Comparison of ENCODE assay signal across 24 cellular contexts in genomic region chr2:236541008-236541562, GRCh38. TPM values are rescaled to one million over a fixed set of nuclear protein-coding genes. Genes with fewer than 3 reads are reported as not detected.
DNase-seq lines count a peak whose midpoint lies in the region; ATAC-seq, FAIRE-seq and TF ChIP-seq lines count a peak whose summit lies in the region.
"Had no signal": no experiment of that assay in that cellular context is flagged by ENCODE, and none has a peak within 500 bp of the region (broad histone marks: within the 10 kb centered on the region; RNA-seq: fewer than 3 reads in every experiment).

No MANE protein-coding gene starts in this region.

- CTCF ChIA-PET in HepG2 (lab: Yijun Ruan, JAX; ENCODE audit: low intra/inter-chr PET ratio, low total read pairs), result no interaction called here

- H3K36me3 ChIP-seq in HepG2 (replicated peaks in 1 of 2; ENCODE audit: control insufficient read depth in 1 of 2, insufficient read depth in 2 of 2, low read length in 2 of 2) (no peaks in the 10 kb centered on the region), right lobe of liver (no peaks in the 10 kb centered on the region), mucosa of descending colon (ENCODE audit: low read depth) (no peaks in the 10 kb centered on the region)
- H3K36me3 ChIP-seq: adrenal gland, heart right ventricle, spleen, tibial artery had no signal

- H3K36me3 Mint-ChIP-seq in activated naive CD8-positive, alpha-beta T cell treated with anti-CD3 and anti-CD28 coated beads, Interleukin-2, amount 10 ng/mL, durations not matched to agents 7 days and 5 days, result peaks cover 49% of the 10 kb centered on the region
- peaks cover 11% of the 10 kb centered on the region for H3K36me3 Mint-ChIP-seq in memory B cell

- H3K4me1 ChIP-seq in HepG2 (ENCODE audit: insufficient read depth, low read length), result no peaks in the 10 kb centered on the region
- H3K4me1 ChIP-seq in right lobe of liver, result no peaks in the 10 kb centered on the region
- no peaks in the 10 kb centered on the region for H3K4me1 ChIP-seq in mucosa of descending colon (ENCODE audit: low read depth)
- H3K4me1 ChIP-seq: adrenal gland had no signal

- H3K4me2 ChIP-seq in HepG2 (ENCODE audit: low read depth, low read length), result no peak overlapping the region
- H3K4me2 ChIP-seq: KMS-11 had no signal

- ATAC-seq in HepG2 (no peak), right lobe of liver (no peak), memory B cell (ENCODE audit: low read depth) (no peak), mucosa of descending colon (no peak)
- ATAC-seq in activated naive CD8-positive, alpha-beta T cell treated with anti-CD3 and anti-CD28 coated beads, Interleukin-2, amount 10 ng/mL, durations not matched to agents 7 days and 5 days (ENCODE audit: low read depth), result no peak
- ATAC-seq: activated T-cell treated with anti-CD3 and anti-CD28 coated beads, Interleukin-2, amount 50 U/mL, for 4 hours; heart right ventricle had no signal

- no peak overlapping the region for H3K27ac Mint-ChIP-seq in activated naive CD8-positive, alpha-beta T cell treated with anti-CD3 and anti-CD28 coated beads, Interleukin-2, amount 10 ng/mL, durations not matched to agents 7 days and 5 days
- H3K27ac Mint-ChIP-seq in memory B cell, result peak overlapping the region; percentile 30
- H3K27ac Mint-ChIP-seq: activated CD4-positive, alpha-beta T cell treated with anti-CD3 and anti-CD28 coated beads, Interleukin-2, amount 10 ng/mL, durations not matched to agents 7 days and 5 days; nephron had no signal

- in situ Hi-C loops in HepG2 (cut with HindIII; ENCODE audit: extremely low pct_ligation_motif_present, low pct_unique_long_range_greater_than_20kb), result no loop called here

- no peak for TF ChIP-seq RAD21 in HepG2 (CRISPR knock-in tag; IDR thresholded peaks at IDR 0.05)

- FAIRE-seq in HepG2 (lab: Jason Lieb, UNC) (no peak), H54 (lab: Jason Lieb, UNC) (no peak)
- FAIRE-seq: endometrium, islet of Langerhans had no signal

- WGBS in HepG2 (ENCODE audit: low lambda C conversion rate), result 4% methylated on average over 4 of the region's 4 CpGs
- 59% methylated on average over 4 of the region's 4 CpGs for WGBS in right lobe of liver (ENCODE audit: insufficient coverage, low coverage, low lambda C conversion rate, missing lambda C conversion rate)

- TF ChIP-seq EP300 in HepG2 (IDR thresholded peaks at IDR 0.05; ENCODE audit: low read depth in 2 of 2, low read length in 2 of 2) (no peak), HepG2 (CRISPR knock-in tag; IDR thresholded peaks at IDR 0.05; ENCODE audit: borderline replicate concordance) (no peak)

- H3K4me3 Mint-ChIP-seq in activated naive CD8-positive, alpha-beta T cell treated with anti-CD3 and anti-CD28 coated beads, Interleukin-2, amount 10 ng/mL, durations not matched to agents 7 days and 5 days, result peak overlapping the region; percentile 5
- no peak overlapping the region for H3K4me3 Mint-ChIP-seq in memory B cell
- H3K4me3 Mint-ChIP-seq: activated CD4-positive, alpha-beta T cell treated with anti-CD3 and anti-CD28 coated beads, Interleukin-2, amount 10 ng/mL, durations not matched to agents 7 days and 5 days; activated T-cell treated with anti-CD3 and anti-CD28 coated beads, Interleukin-2, amount 50 U/mL, for 4 hours; nephron had no signal

- DNase-seq in HepG2 (ENCODE audit: low spot score), result no peak
- DNase-seq in right lobe of liver, result no peak
- no peak for DNase-seq in activated naive CD8-positive, alpha-beta T cell treated with anti-CD3 and anti-CD28 coated beads, Interleukin-2, amount 10 ng/mL, durations not matched to agents 7 days and 5 days
- no peak for DNase-seq in memory B cell (ENCODE audit: low spot score in 2 of 2)
- DNase-seq in NCI-H69 (lab: John Stamatoyannopoulos, UW), result no peak
- no peak for DNase-seq in NCI-H82 (lab: John Stamatoyannopoulos, UW)
- no peak for DNase-seq in mucosa of descending colon
- no peak for DNase-seq in H54 (ENCODE audit: insufficient read length, low spot score)
- DNase-seq: ACHN; activated CD4-positive, alpha-beta T cell treated with anti-CD3 and anti-CD28 coated beads, Interleukin-2, amount 10 ng/mL, durations not matched to agents 7 days and 5 days; activated T-cell treated with anti-CD3 and anti-CD28 coated beads, Interleukin-2, amount 50 U/mL, for 4 hours; adrenal gland; COR-L47; heart right ventricle; NCI-H1092; NCI-H2081; spleen; SW 1271; tibial artery had no signal

- H3K9me3 Mint-ChIP-seq in activated naive CD8-positive, alpha-beta T cell treated with anti-CD3 and anti-CD28 coated beads, Interleukin-2, amount 10 ng/mL, durations not matched to agents 7 days and 5 days, result peaks cover 3% of the 10 kb centered on the region
- H3K9me3 Mint-ChIP-seq in memory B cell, result peaks cover 5% of the 10 kb centered on the region
- H3K9me3 Mint-ChIP-seq: activated T-cell treated with anti-CD3 and anti-CD28 coated beads, Interleukin-2, amount 50 U/mL, for 4 hours had no signal

- no TSS peak for BruUV-seq in HepG2 (replicated peaks; lab: Mats Ljungman, UMichigan)

- TF ChIP-seq CTCF in HepG2 (CRISPR knock-in tag; IDR thresholded peaks at IDR 0.05), result no peak
- TF ChIP-seq CTCF in right lobe of liver (IDR thresholded peaks at IDR 0.05), result no peak
- TF ChIP-seq CTCF in mucosa of descending colon (IDR thresholded peaks at IDR 0.05), result no peak

- H3K9ac ChIP-seq in HepG2 (ENCODE audit: insufficient read depth, low read depth, low read length), result no peak overlapping the region
- H3K9ac ChIP-seq: KMS-11 had no signal

- POLR2A ChIA-PET in HepG2 (lab: Yijun Ruan, JAX), result no interaction called here
- POLR2A ChIA-PET in activated naive CD8-positive, alpha-beta T cell treated with anti-CD3 and anti-CD28 coated beads, Interleukin-2, amount 10 ng/mL, durations not matched to agents 7 days and 5 days (lab: Charles Lee), result no interaction called here

- no peak overlapping the region for H3K4me3 ChIP-seq in HepG2 (replicated peaks in 1 of 3; ENCODE audit: insufficient read depth in 1 of 3, low read depth in 2 of 3, low read length in 3 of 3)
- no peak overlapping the region for H3K4me3 ChIP-seq in right lobe of liver
- no peak overlapping the region for H3K4me3 ChIP-seq in mucosa of descending colon
- H3K4me3 ChIP-seq: adrenal gland, heart right ventricle, spleen, tibial artery had no signal

- no peaks in the 10 kb centered on the region for H3K79me2 ChIP-seq in HepG2 (ENCODE audit: insufficient read depth, low read length)

- no peak overlapping the region for H2AFZ ChIP-seq in HepG2 (ENCODE audit: low read length)

- H3K9me3 ChIP-seq in HepG2 (ENCODE audit: low read length), result no peaks in the 10 kb centered on the region
- H3K9me3 ChIP-seq in right lobe of liver, result no peaks in the 10 kb centered on the region
- no peaks in the 10 kb centered on the region for H3K9me3 ChIP-seq in mucosa of descending colon
- H3K9me3 ChIP-seq: adrenal gland, heart right ventricle, spleen, tibial artery had no signal

- H3K27ac ChIP-seq in HepG2 (ENCODE audit: extremely low read length, insufficient read depth, low read length) (no peak overlapping the region), right lobe of liver (no peak overlapping the region)
- H3K27ac ChIP-seq: adrenal gland, heart right ventricle, KMS-11, RWPE1, spleen, tibial artery had no signal

- H4K20me1 ChIP-seq in HepG2 (ENCODE audit: insufficient read depth, low read length), result no peaks in the 10 kb centered on the region

- intact Hi-C loops in HepG2 (cut with micrococcal nuclease; ENCODE audit: unreplicated experiment), result no loop called here
- intact Hi-C loops in right lobe of liver (cut with DNase I), result no loop called here
- intact Hi-C loops in mucosa of descending colon (cut with DNase I, micrococcal nuclease), result no loop called here

- peaks cover 63% of the 10 kb centered on the region for H3K4me1 Mint-ChIP-seq in activated naive CD8-positive, alpha-beta T cell treated with anti-CD3 and anti-CD28 coated beads, Interleukin-2, amount 10 ng/mL, durations not matched to agents 7 days and 5 days
- H3K4me1 Mint-ChIP-seq in memory B cell, result peaks cover 52% of the 10 kb centered on the region

- TF ChIP-seq POLR2A in HepG2 (IDR thresholded peaks at IDR 0.05; ENCODE audit: insufficient read depth in 1 of 2, low read depth in 2 of 2, low read length in 2 of 2), result no peak
- no peak for TF ChIP-seq POLR2A in right lobe of liver (IDR thresholded peaks at IDR 0.05)
- TF ChIP-seq POLR2A in H54 (IDR thresholded peaks at IDR 0.05; ENCODE audit: low read depth, low read length), result no peak

- H3K27me3 Mint-ChIP-seq in activated naive CD8-positive, alpha-beta T cell treated with anti-CD3 and anti-CD28 coated beads, Interleukin-2, amount 10 ng/mL, durations not matched to agents 7 days and 5 days, result no peaks in the 10 kb centered on the region
- no peaks in the 10 kb centered on the region for H3K27me3 Mint-ChIP-seq in memory B cell
- H3K27me3 Mint-ChIP-seq: activated CD4-positive, alpha-beta T cell treated with anti-CD3 and anti-CD28 coated beads, Interleukin-2, amount 10 ng/mL, durations not matched to agents 7 days and 5 days had no signal

- peaks cover 0 to 22% of the 10 kb centered on the region in 2 experiments; a peak in 3 of 5 replicates for H3K27me3 ChIP-seq in HepG2 (ENCODE audit: control insufficient read depth in 1 of 2, insufficient read depth in 2 of 2, low read length in 2 of 2)
- H3K27me3 ChIP-seq in right lobe of liver, result no peaks in the 10 kb centered on the region
- H3K27me3 ChIP-seq: adrenal gland, heart right ventricle, spleen, tibial artery had no signal

RNA-seq across cellular contexts. Expression of gene ACKR3, which starts 28.5 kb away (rescaled TPM):
- total RNA-seq in HepG2 (2016; rRNA removed; fragmentation: Illumina TruSeq; extraction: Trizol), result not detected in 2 replicates
- not detected in 2 replicates for total RNA-seq in HepG2 (2016; cell fraction: cytosol; rRNA removed; fragmentation: Illumina TruSeq; extraction: Trizol; ENCODE audit: low read depth)
- not detected in 2 replicates for total RNA-seq in HepG2 (2016; cell fraction: insoluble cytoplasmic fraction; rRNA removed; fragmentation: Illumina TruSeq; extraction: Trizol)
- total RNA-seq in HepG2 (2016; cell fraction: membrane; rRNA removed; fragmentation: Illumina TruSeq; extraction: Trizol), result not detected in 2 replicates
- not detected in 2 replicates for total RNA-seq in HepG2 (2016; cell fraction: nucleus; rRNA removed; fragmentation: Illumina TruSeq; extraction: Trizol)
- 0.04 TPM in 1 of 2 replicates, not detected in the other for polyA plus RNA-seq in HepG2 (2011; rRNA removed)
- 0.03 TPM in 1 of 2 replicates, not detected in the other for polyA plus RNA-seq in HepG2 (2011; cell fraction: cytosol; rRNA removed)
- polyA plus RNA-seq in HepG2 (2011; cell fraction: nucleus; rRNA removed), result 0.23 TPM in 1 of 2 replicates, not detected in the other
- polyA plus RNA-seq in HepG2 (2012), result not detected in 2 replicates
- polyA plus RNA-seq in HepG2 (2016; cell fraction: cytosol; fragmentation: Illumina TruSeq; extraction: Trizol; ENCODE audit: low read depth), result not detected in 2 replicates
- polyA plus RNA-seq in HepG2 (2016; cell fraction: insoluble cytoplasmic fraction; fragmentation: Illumina TruSeq; extraction: Trizol; ENCODE audit: low read depth), result not detected in 2 replicates
- not detected in 2 replicates for polyA plus RNA-seq in HepG2 (2016; cell fraction: membrane; fragmentation: Illumina TruSeq; extraction: Trizol; ENCODE audit: low read depth)
- polyA plus RNA-seq in HepG2 (2016; cell fraction: nucleus; fragmentation: Illumina TruSeq; extraction: Trizol; ENCODE audit: insufficient read depth, low read depth), result not detected in 2 replicates
- 9.1 TPM in 1 of 2 replicates, not detected in the other for polyA minus RNA-seq in HepG2 (2011; rRNA and poly(A)+ RNA removed; ENCODE audit: low replicate concordance)
- polyA minus RNA-seq in HepG2 (2011; cell fraction: cytosol; rRNA and poly(A)+ RNA removed), result not detected in 2 replicates
- not detected in 2 replicates for polyA minus RNA-seq in HepG2 (2011; cell fraction: nucleus; rRNA and poly(A)+ RNA removed)
- total RNA-seq in right lobe of liver, result 10 to 100 TPM in 2 of 6 experiments, 1 to 10 TPM in 3, under 1 TPM in 1; 0.66 to 57.0 (median 4.7) TPM
- total RNA-seq in activated naive CD8-positive, alpha-beta T cell treated with anti-CD3 and anti-CD28 coated beads, Interleukin-2, amount 10 ng/mL, durations not matched to agents 7 days and 5 days, result 1 to 10 TPM; 4.4 to 4.5 TPM
- 10 to 100 TPM in 2 of 3 donors, 1 to 10 TPM in 1; 8.0 to 17.9 (median 11.9) TPM for total RNA-seq in mucosa of descending colon
